Comparison of ENCODE assay signal across 11 cellular contexts in genomic region chr1:168580290-168580689, GRCh38. TPM values are rescaled to one million over a fixed set of nuclear protein-coding genes. Genes with fewer than 3 reads are reported as not detected.
DNase-seq lines count a peak whose midpoint lies in the region; ATAC-seq, FAIRE-seq and TF ChIP-seq lines count a peak whose summit lies in the region.
"Not testable (repeated sequence)": the region's sequence is repeated elsewhere in the genome, so short reads cannot be mapped to it uniquely, and the experiment has no call there.
"Had no signal": no experiment of that assay in that cellular context is flagged by ENCODE, and none has a peak within 500 bp of the region (broad histone marks: within the 10 kb centered on the region; RNA-seq: fewer than 3 reads in every experiment).

No MANE protein-coding gene starts in this region.

- CTCF ChIA-PET in activated CD8-positive, alpha-beta T cell treated with anti-CD3 and anti-CD28 coated beads, Interleukin-2, amount 10 ng/mL, durations not matched to agents 7 days and 5 days (lab: Charles Lee); activated naive CD4-positive, alpha-beta T cell treated with anti-CD3 and anti-CD28 coated beads for 36 hours (lab: Charles Lee): not testable (repeated sequence)
- CTCF ChIA-PET in GM12878 (lab: Yijun Ruan, JAX): interaction anchor here (0.6 to 6.9 kb wide), 4 partner anchors 10 to 1787 kb away, joined by 3 to 32 read pairs (median 3); no protein-coding TSS in a partner anchor

- not testable (repeated sequence) for H3K36me3 ChIP-seq in GM12878 (ENCODE audit: control insufficient read depth in 2 of 2, insufficient read depth in 2 of 2, low read length in 1 of 2)

- H3K4me2 ChIP-seq in GM12878 (ENCODE audit: control insufficient read depth, insufficient read depth): not testable (repeated sequence)

- 54% methylated on average over 2 of the region's 2 CpGs for WGBS in GM12878 (ENCODE audit: insufficient coverage, insufficient replicate concordance, low lambda C conversion rate, missing lambda C conversion rate)

- DNase-seq in activated CD8-positive, alpha-beta T cell treated with anti-CD3 and anti-CD28 coated beads, Interleukin-2, amount 10 ng/mL, durations not matched to agents 7 days and 5 days; GM12878 (ENCODE audit: low read depth, low spot score); natural killer cell; stimulated activated naive CD8-positive, alpha-beta T cell treated with anti-CD3 and anti-CD28 coated beads, Interleukin-15, Interleukin-2, amounts not matched to agents 100 U/mL and 50 U/mL, for 24 hours: not testable (repeated sequence)
- DNase-seq in activated naive CD4-positive, alpha-beta T cell treated with anti-CD3 and anti-CD28 coated beads for 36 hours: peak; percentile 35

- TF ChIP-seq RAD21 in GM12878 (IDR thresholded peaks at IDR 0.05; ENCODE audit: insufficient read depth, low read depth, low read length): not testable (repeated sequence)

- not testable (repeated sequence) for H3K9me3 ChIP-seq in GM12878 (replicated peaks; ENCODE audit: control insufficient read depth, insufficient read depth, low read length)

- intact Hi-C loops in activated naive CD4-positive, alpha-beta T cell treated with anti-CD3 and anti-CD28 coated beads for 36 hours (cut with micrococcal nuclease); GM12878 (cut with micrococcal nuclease; ENCODE audit: unreplicated experiment); natural killer cell (cut with micrococcal nuclease): not testable (repeated sequence)

- BruUV-seq in GM12878 (replicated peaks; lab: Mats Ljungman, UMichigan): not testable (repeated sequence)

- H3K36me3 Mint-ChIP-seq in activated CD8-positive, alpha-beta T cell treated with anti-CD3 and anti-CD28 coated beads, Interleukin-2, amount 10 ng/mL, durations not matched to agents 7 days and 5 days (ENCODE audit: low read depth): peaks cover 42% of the 10 kb centered on the region
- not testable (repeated sequence) for H3K36me3 Mint-ChIP-seq in activated naive CD4-positive, alpha-beta T cell treated with anti-CD3 and anti-CD28 coated beads for 36 hours (ENCODE audit: low read depth); natural killer cell

- H3K4me1 Mint-ChIP-seq in activated CD8-positive, alpha-beta T cell treated with anti-CD3 and anti-CD28 coated beads, Interleukin-2, amount 10 ng/mL, durations not matched to agents 7 days and 5 days (ENCODE audit: low read depth): peaks cover 41% of the 10 kb centered on the region
- H3K4me1 Mint-ChIP-seq in activated naive CD4-positive, alpha-beta T cell treated with anti-CD3 and anti-CD28 coated beads for 36 hours (ENCODE audit: low read depth): not testable (repeated sequence)
- peaks cover 23 to 32% of the 10 kb centered on the region in 2 donors for H3K4me1 Mint-ChIP-seq in natural killer cell

- H3K27me3 ChIP-seq in GM12878 (replicated peaks in 1 of 2; ENCODE audit: control insufficient read depth in 2 of 2, insufficient read depth in 2 of 2, low read length in 1 of 2): not testable (repeated sequence)

- not testable (repeated sequence) for TF ChIP-seq POLR2A in GM12878 (IDR thresholded peaks at IDR 0.05; ENCODE audit: low read depth, low read length)

- not testable (repeated sequence) for H3K27ac ChIP-seq in GM12878 (ENCODE audit: control insufficient read depth, insufficient read depth)

- TF ChIP-seq EP300 in GM12878 (IDR thresholded peaks at IDR 0.05; ENCODE audit: borderline replicate concordance in 1 of 2, control insufficient read depth in 1 of 2, low read depth in 2 of 2, low read length in 2 of 2): not testable (repeated sequence)

- not testable (repeated sequence) for H4K20me1 ChIP-seq in GM12878 (ENCODE audit: control insufficient read depth, insufficient read depth)

- H3K27me3 Mint-ChIP-seq in activated CD8-positive, alpha-beta T cell treated with anti-CD3 and anti-CD28 coated beads, Interleukin-2, amount 10 ng/mL, durations not matched to agents 7 days and 5 days (ENCODE audit: low read depth); activated naive CD4-positive, alpha-beta T cell treated with anti-CD3 and anti-CD28 coated beads for 36 hours (ENCODE audit: low read depth); natural killer cell (ENCODE audit: low read depth in 2 of 2): not testable (repeated sequence)

- H3K9ac ChIP-seq in GM12878 (ENCODE audit: control insufficient read depth, insufficient read depth, low read length): not testable (repeated sequence)

- H3K4me1 ChIP-seq in GM12878 (ENCODE audit: control insufficient read depth, insufficient read depth, low read length): not testable (repeated sequence)

- not testable (repeated sequence) for H3K79me2 ChIP-seq in GM12878 (ENCODE audit: control insufficient read depth, insufficient read depth, low read length)

- RAD21 ChIA-PET in GM12878 (lab: Charles Lee; ENCODE audit: unreplicated experiment): interaction anchor here (1.7 kb wide), 1 partner anchor 70 kb away, joined by 3 read pairs; no protein-coding TSS in a partner anchor

- ATAC-seq in HG02610 (IDR thresholded peaks at IDR 0.05; ENCODE audit: unreplicated experiment): peak; percentile 77
- ATAC-seq in activated CD8-positive, alpha-beta T cell treated with anti-CD3 and anti-CD28 coated beads, Interleukin-2, amount 10 ng/mL, durations not matched to agents 7 days and 5 days; natural killer cell: not testable (repeated sequence)
- peak; percentile 29 for ATAC-seq in GM12878
- peak; percentile 34 for ATAC-seq in stimulated activated naive CD8-positive, alpha-beta T cell treated with anti-CD3 and anti-CD28 coated beads, Interleukin-15, Interleukin-2, amounts not matched to agents 100 U/mL and 50 U/mL, for 24 hours

- not testable (repeated sequence) for FAIRE-seq in GM12878 (lab: Jason Lieb, UNC)

- SMC1A ChIA-PET in GM12878 (lab: Charles Lee; ENCODE audit: uncharacterized antibody, unreplicated experiment): interaction anchor here (0.7 to 4.5 kb wide), 5 partner anchors 26 to 530 kb away, joined by 3 to 16 read pairs (median 4); no protein-coding TSS in a partner anchor

- POLR2A ChIA-PET in activated CD8-positive, alpha-beta T cell treated with anti-CD3 and anti-CD28 coated beads, Interleukin-2, amount 10 ng/mL, durations not matched to agents 7 days and 5 days (lab: Charles Lee); GM12878 (lab: Charles Lee): not testable (repeated sequence)

- H3K4me3 Mint-ChIP-seq in activated CD8-positive, alpha-beta T cell treated with anti-CD3 and anti-CD28 coated beads, Interleukin-2, amount 10 ng/mL, durations not matched to agents 7 days and 5 days: peak overlapping the region; percentile 69
- H3K4me3 Mint-ChIP-seq in activated naive CD4-positive, alpha-beta T cell treated with anti-CD3 and anti-CD28 coated beads for 36 hours: not testable (repeated sequence)
- peak overlapping the region; percentile 77 for H3K4me3 Mint-ChIP-seq in natural killer cell

- not testable (repeated sequence) for H3K4me3 ChIP-seq in GM12878

- not testable (repeated sequence) for H3K9me3 Mint-ChIP-seq in activated CD8-positive, alpha-beta T cell treated with anti-CD3 and anti-CD28 coated beads, Interleukin-2, amount 10 ng/mL, durations not matched to agents 7 days and 5 days (ENCODE audit: insufficient read depth); activated naive CD4-positive, alpha-beta T cell treated with anti-CD3 and anti-CD28 coated beads for 36 hours; natural killer cell

- not testable (repeated sequence) for H3K27ac Mint-ChIP-seq in activated CD8-positive, alpha-beta T cell treated with anti-CD3 and anti-CD28 coated beads, Interleukin-2, amount 10 ng/mL, durations not matched to agents 7 days and 5 days; activated naive CD4-positive, alpha-beta T cell treated with anti-CD3 and anti-CD28 coated beads for 36 hours
- peak overlapping the region in 1 of 2 donors; percentile 8 for H3K27ac Mint-ChIP-seq in natural killer cell

- in situ Hi-C loops in GM12878 (cut with MboI): not testable (repeated sequence)

- not testable (repeated sequence) for TF ChIP-seq CTCF in GM12878 (IDR thresholded peaks at IDR 0.05 in 2 of 3, conservative IDR thresholded peaks at IDR 0.05 in 1 of 3; ENCODE audit: control insufficient read depth in 2 of 3, extremely low read depth in 1 of 3, insufficient read depth in 1 of 3, low read depth in 3 of 3, low read length in 3 of 3); natural killer cell (IDR thresholded peaks at IDR 0.05)

- not testable (repeated sequence) for H2AFZ ChIP-seq in GM12878 (ENCODE audit: control insufficient read depth, low read depth, low read length)

RNA-seq across cellular contexts. Expression of gene XCL1, which starts 3.9 kb away (rescaled TPM):
- 10 to 100 TPM; 38.3 to 41.8 TPM for total RNA-seq in activated CD8-positive, alpha-beta T cell treated with anti-CD3 and anti-CD28 coated beads, Interleukin-2, amount 10 ng/mL, durations not matched to agents 7 days and 5 days
- total RNA-seq in activated naive CD4-positive, alpha-beta T cell treated with anti-CD3 and anti-CD28 coated beads for 36 hours: not detected
- total RNA-seq in GM12878 (2013; cell fraction: nucleolus; rRNA removed): 7.6 and 11.2 TPM in 2 replicates
- 9.5 and 10.1 TPM in 2 replicates for total RNA-seq in GM12878 (2014; rRNA removed)
- total RNA-seq in GM12878 (2014; rRNA removed; fragmentation: Illumina TruSeq; extraction: Trizol): 11.8 and 12.4 TPM in 2 replicates
- 8.8 and 10.4 TPM in 2 replicates for total RNA-seq in GM12878 (2021)
- 1.3 TPM for polyA plus RNA-seq in GM12878 (2011; ENCODE audit: low read depth)
- polyA plus RNA-seq in GM12878 (2011; rRNA removed): 1,155 and 1,222 TPM in 2 replicates
- polyA plus RNA-seq in GM12878 (2011; cell fraction: cytosol; rRNA removed): 732 and 1,038 TPM in 2 replicates
- 231 and 418 TPM in 2 replicates for polyA plus RNA-seq in GM12878 (2011; cell fraction: nucleus; rRNA removed)
- polyA plus RNA-seq in GM12878 (2012): 0.23 and 1.2 TPM in 2 replicates
- 11.1 and 13.0 TPM in 2 replicates for polyA plus RNA-seq in GM12878 (2014; fragmentation: Illumina TruSeq; extraction: Trizol)
- polyA plus RNA-seq in GM12878 (2014; fragmentation: Nextera tagmentation; extraction: Ambion mirVana): 10 to 100 TPM; 13.7 to 17.5 TPM
- polyA plus RNA-seq in GM12878 (2014; rRNA removed): 12.1 and 12.9 TPM in 2 replicates
- polyA plus RNA-seq in GM12878 (2016; fragmentation: Nextera tagmentation; extraction: Ambion mirVana): 1 to 10 TPM in 1 of 2 experiments, under 1 TPM in 1; 0.68 to 1.4 TPM
- 403 and 417 TPM in 2 replicates for polyA minus RNA-seq in GM12878 (2011; rRNA and poly(A)+ RNA removed)
- 188 and 226 TPM in 2 replicates for polyA minus RNA-seq in GM12878 (2011; cell fraction: cytosol; rRNA and poly(A)+ RNA removed)
- polyA minus RNA-seq in GM12878 (2011; cell fraction: nucleus; rRNA and poly(A)+ RNA removed): 86.6 and 106 TPM in 2 replicates
- 10 to 100 TPM; 11.4 to 23.8 (median 16.1) TPM for total RNA-seq in natural killer cell
- total RNA-seq: CD4-positive, CD25-positive, alpha-beta regulatory T cell; HFFc6; IMR-90 had no signal
- polyA plus RNA-seq: CD4-positive, CD25-positive, alpha-beta regulatory T cell; IMR-90 had no signal

RNA-seq across cellular contexts. Expression of gene XCL2, which starts 36.5 kb away (rescaled TPM):
- total RNA-seq in activated CD8-positive, alpha-beta T cell treated with anti-CD3 and anti-CD28 coated beads, Interleukin-2, amount 10 ng/mL, durations not matched to agents 7 days and 5 days: 10 to 100 TPM; 41.2 to 41.8 TPM
- total RNA-seq in activated naive CD4-positive, alpha-beta T cell treated with anti-CD3 and anti-CD28 coated beads for 36 hours: not detected
- 3.9 and 4.0 TPM in 2 replicates for total RNA-seq in GM12878 (2013; cell fraction: nucleolus; rRNA removed)
- total RNA-seq in GM12878 (2014; rRNA removed): 5.3 and 6.7 TPM in 2 replicates
- 4.5 and 5.3 TPM in 2 replicates for total RNA-seq in GM12878 (2014; rRNA removed; fragmentation: Illumina TruSeq; extraction: Trizol)
- 2.1 and 2.4 TPM in 2 replicates for total RNA-seq in GM12878 (2021)
- polyA plus RNA-seq in GM12878 (2011; ENCODE audit: low read depth): 1.6 TPM
- 204 and 299 TPM in 2 replicates for polyA plus RNA-seq in GM12878 (2011; rRNA removed)
- polyA plus RNA-seq in GM12878 (2011; cell fraction: cytosol; rRNA removed): 523 and 1,399 TPM in 2 replicates
- polyA plus RNA-seq in GM12878 (2011; cell fraction: nucleus; rRNA removed): 82.3 and 200 TPM in 2 replicates
- 0.35 and 0.56 TPM in 2 replicates for polyA plus RNA-seq in GM12878 (2012)
- 5.2 and 6.3 TPM in 2 replicates for polyA plus RNA-seq in GM12878 (2014; fragmentation: Illumina TruSeq; extraction: Trizol)
- 1 to 10 TPM; 3.5 to 5.0 TPM for polyA plus RNA-seq in GM12878 (2014; fragmentation: Nextera tagmentation; extraction: Ambion mirVana)
- 4.5 and 4.9 TPM in 2 replicates for polyA plus RNA-seq in GM12878 (2014; rRNA removed)
- 1 to 10 TPM in 1 of 2 experiments, under 1 TPM in 1; 0.50 to 1.2 TPM for polyA plus RNA-seq in GM12878 (2016; fragmentation: Nextera tagmentation; extraction: Ambion mirVana)
- 102 and 163 TPM in 2 replicates for polyA minus RNA-seq in GM12878 (2011; rRNA and poly(A)+ RNA removed)
- polyA minus RNA-seq in GM12878 (2011; cell fraction: cytosol; rRNA and poly(A)+ RNA removed): 21.6 and 27.4 TPM in 2 replicates
- 16.4 and 20.8 TPM in 2 replicates for polyA minus RNA-seq in GM12878 (2011; cell fraction: nucleus; rRNA and poly(A)+ RNA removed)
- 100 to 1,000 TPM in 1 of 3 donors, 10 to 100 TPM in 2; 32.6 to 110 (median 92.9) TPM for total RNA-seq in natural killer cell
- total RNA-seq: Caco-2; CD4-positive, CD25-positive, alpha-beta regulatory T cell; H7; HFFc6; IMR-90 had no signal
- polyA plus RNA-seq: IMR-90 had no signal

Comparison
In these comparisons a context has a peak if more than half of its experiments do, and no peak if none do; other contexts are left out.
1. RNA of gene XCL1, which starts 3.9 kb away (total RNA-seq): 38.3 to 41.8 TPM in activated CD8-positive, alpha-beta T cell treated with anti-CD3 and anti-CD28 coated beads, Interleukin-2, amount 10 ng/mL, durations not matched to agents 7 days and 5 days, 11.4 to 23.8 TPM in natural killer cell and 7.6 to 12.4 TPM in GM12878; not detected in activated naive CD4-positive, alpha-beta T cell treated with anti-CD3 and anti-CD28 coated beads for 36 hours; every median in the first group is over 4 times any median in the second.
2. RNA of gene XCL2, which starts 36.5 kb away (total RNA-seq): 32.6 to 110 TPM in natural killer cell and 41.2 to 41.8 TPM in activated CD8-positive, alpha-beta T cell treated with anti-CD3 and anti-CD28 coated beads, Interleukin-2, amount 10 ng/mL, durations not matched to agents 7 days and 5 days; 2.1 to 6.7 TPM in GM12878 and not detected in activated naive CD4-positive, alpha-beta T cell treated with anti-CD3 and anti-CD28 coated beads for 36 hours; every median in the first group is over 4 times any median in the second.